In the genomic region with DNA sequence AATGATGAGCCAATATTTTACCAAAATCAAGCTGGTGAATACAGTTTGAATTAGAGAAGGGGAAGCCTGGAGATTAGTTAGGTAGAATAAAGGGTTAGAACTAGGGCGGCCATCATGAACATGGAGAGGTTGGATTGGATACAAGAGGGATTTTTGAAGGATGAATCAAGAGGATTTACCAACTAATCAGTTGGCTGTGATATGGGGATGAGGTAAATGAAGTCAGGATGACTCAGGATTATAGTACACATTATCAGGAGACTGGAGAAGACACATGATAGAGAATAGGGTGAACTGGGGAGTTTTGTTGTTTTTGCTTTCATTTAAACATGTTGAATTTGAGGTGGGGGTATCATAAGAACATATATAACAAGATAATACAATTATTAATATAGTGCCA, we compare ENCODE assay signal across 1 cellular context.
TF ChIP-seq lines count a peak whose summit lies in the region.

No MANE protein-coding gene starts in this region.

TF ChIP-seq in GM23338, 12 proteins besides CTCF, POLR2A, EP300 and RAD21 (continued from another document):
- TF ChIP-seq, protein P1, sequence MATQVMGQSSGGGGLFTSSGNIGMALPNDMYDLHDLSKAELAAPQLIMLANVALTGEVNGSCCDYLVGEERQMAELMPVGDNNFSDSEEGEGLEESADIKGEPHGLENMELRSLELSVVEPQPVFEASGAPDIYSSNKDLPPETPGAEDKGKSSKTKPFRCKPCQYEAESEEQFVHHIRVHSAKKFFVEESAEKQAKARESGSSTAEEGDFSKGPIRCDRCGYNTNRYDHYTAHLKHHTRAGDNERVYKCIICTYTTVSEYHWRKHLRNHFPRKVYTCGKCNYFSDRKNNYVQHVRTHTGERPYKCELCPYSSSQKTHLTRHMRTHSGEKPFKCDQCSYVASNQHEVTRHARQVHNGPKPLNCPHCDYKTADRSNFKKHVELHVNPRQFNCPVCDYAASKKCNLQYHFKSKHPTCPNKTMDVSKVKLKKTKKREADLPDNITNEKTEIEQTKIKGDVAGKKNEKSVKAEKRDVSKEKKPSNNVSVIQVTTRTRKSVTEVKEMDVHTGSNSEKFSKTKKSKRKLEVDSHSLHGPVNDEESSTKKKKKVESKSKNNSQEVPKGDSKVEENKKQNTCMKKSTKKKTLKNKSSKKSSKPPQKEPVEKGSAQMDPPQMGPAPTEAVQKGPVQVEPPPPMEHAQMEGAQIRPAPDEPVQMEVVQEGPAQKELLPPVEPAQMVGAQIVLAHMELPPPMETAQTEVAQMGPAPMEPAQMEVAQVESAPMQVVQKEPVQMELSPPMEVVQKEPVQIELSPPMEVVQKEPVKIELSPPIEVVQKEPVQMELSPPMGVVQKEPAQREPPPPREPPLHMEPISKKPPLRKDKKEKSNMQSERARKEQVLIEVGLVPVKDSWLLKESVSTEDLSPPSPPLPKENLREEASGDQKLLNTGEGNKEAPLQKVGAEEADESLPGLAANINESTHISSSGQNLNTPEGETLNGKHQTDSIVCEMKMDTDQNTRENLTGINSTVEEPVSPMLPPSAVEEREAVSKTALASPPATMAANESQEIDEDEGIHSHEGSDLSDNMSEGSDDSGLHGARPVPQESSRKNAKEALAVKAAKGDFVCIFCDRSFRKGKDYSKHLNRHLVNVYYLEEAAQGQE (IDR thresholded peaks at IDR 0.05; ENCODE audit: unreplicated experiment), result no peak
- TF ChIP-seq EZH2 (IDR thresholded peaks at IDR 0.05; ENCODE audit: low read depth, unreplicated experiment), result no peak
- TF ChIP-seq ZNF331 (CRISPR knock-in tag; IDR thresholded peaks at IDR 0.05; ENCODE audit: low read depth), result no peak
- TF ChIP-seq, protein P2, sequence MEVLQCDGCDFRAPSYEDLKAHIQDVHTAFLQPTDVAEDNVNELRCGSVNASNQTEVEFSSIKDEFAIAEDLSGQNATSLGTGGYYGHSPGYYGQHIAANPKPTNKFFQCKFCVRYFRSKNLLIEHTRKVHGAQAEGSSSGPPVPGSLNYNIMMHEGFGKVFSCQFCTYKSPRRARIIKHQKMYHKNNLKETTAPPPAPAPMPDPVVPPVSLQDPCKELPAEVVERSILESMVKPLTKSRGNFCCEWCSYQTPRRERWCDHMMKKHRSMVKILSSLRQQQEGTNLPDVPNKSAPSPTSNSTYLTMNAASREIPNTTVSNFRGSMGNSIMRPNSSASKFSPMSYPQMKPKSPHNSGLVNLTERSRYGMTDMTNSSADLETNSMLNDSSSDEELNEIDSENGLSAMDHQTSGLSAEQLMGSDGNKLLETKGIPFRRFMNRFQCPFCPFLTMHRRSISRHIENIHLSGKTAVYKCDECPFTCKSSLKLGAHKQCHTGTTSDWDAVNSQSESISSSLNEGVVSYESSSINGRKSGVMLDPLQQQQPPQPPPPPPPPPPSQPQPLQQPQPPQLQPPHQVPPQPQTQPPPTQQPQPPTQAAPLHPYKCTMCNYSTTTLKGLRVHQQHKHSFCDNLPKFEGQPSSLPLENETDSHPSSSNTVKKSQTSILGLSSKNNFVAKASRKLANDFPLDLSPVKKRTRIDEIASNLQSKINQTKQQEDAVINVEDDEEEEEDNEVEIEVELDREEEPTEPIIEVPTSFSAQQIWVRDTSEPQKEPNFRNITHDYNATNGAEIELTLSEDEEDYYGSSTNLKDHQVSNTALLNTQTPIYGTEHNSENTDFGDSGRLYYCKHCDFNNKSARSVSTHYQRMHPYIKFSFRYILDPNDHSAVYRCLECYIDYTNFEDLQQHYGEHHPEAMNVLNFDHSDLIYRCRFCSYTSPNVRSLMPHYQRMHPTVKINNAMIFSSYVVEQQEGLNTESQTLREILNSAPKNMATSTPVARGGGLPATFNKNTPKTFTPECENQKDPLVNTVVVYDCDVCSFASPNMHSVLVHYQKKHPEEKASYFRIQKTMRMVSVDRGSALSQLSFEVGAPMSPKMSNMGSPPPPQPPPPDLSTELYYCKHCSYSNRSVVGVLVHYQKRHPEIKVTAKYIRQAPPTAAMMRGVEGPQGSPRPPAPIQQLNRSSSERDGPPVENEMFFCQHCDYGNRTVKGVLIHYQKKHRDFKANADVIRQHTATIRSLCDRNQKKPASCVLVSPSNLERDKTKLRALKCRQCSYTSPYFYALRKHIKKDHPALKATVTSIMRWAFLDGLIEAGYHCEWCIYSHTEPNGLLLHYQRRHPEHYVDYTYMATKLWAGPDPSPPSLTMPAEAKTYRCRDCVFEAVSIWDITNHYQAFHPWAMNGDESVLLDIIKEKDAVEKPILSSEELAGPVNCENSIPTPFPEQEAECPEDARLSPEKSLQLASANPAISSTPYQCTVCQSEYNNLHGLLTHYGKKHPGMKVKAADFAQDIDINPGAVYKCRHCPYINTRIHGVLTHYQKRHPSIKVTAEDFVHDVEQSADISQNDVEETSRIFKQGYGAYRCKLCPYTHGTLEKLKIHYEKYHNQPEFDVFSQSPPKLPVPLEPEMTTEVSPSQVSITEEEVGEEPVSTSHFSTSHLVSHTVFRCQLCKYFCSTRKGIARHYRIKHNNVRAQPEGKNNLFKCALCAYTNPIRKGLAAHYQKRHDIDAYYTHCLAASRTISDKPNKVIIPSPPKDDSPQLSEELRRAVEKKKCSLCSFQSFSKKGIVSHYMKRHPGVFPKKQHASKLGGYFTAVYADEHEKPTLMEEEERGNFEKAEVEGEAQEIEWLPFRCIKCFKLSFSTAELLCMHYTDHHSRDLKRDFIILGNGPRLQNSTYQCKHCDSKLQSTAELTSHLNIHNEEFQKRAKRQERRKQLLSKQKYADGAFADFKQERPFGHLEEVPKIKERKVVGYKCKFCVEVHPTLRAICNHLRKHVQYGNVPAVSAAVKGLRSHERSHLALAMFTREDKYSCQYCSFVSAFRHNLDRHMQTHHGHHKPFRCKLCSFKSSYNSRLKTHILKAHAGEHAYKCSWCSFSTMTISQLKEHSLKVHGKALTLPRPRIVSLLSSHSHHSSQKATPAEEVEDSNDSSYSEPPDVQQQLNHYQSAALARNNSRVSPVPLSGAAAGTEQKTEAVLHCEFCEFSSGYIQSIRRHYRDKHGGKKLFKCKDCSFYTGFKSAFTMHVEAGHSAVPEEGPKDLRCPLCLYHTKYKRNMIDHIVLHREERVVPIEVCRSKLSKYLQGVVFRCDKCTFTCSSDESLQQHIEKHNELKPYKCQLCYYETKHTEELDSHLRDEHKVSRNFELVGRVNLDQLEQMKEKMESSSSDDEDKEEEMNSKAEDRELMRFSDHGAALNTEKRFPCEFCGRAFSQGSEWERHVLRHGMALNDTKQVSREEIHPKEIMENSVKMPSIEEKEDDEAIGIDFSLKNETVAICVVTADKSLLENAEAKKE (CRISPR knock-in tag; IDR thresholded peaks at IDR 0.05), result no peak
- TF ChIP-seq EZH2phosphoT487 (IDR thresholded peaks at IDR 0.05; ENCODE audit: unreplicated experiment), result no peak
- TF ChIP-seq ZNF114 (CRISPR knock-in tag; IDR thresholded peaks at IDR 0.05), result no peak
- TF ChIP-seq, protein P3, sequence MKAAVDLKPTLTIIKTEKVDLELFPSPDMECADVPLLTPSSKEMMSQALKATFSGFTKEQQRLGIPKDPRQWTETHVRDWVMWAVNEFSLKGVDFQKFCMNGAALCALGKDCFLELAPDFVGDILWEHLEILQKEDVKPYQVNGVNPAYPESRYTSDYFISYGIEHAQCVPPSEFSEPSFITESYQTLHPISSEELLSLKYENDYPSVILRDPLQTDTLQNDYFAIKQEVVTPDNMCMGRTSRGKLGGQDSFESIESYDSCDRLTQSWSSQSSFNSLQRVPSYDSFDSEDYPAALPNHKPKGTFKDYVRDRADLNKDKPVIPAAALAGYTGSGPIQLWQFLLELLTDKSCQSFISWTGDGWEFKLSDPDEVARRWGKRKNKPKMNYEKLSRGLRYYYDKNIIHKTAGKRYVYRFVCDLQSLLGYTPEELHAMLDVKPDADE (IDR thresholded peaks at IDR 0.05), result no peak
- TF ChIP-seq POLR2AphosphoS5 (IDR thresholded peaks at IDR 0.05; ENCODE audit: low read depth), result no peak
- no peak for TF ChIP-seq JUNB (IDR thresholded peaks at IDR 0.05; ENCODE audit: unreplicated experiment)
